ENCODE assay signal across 8 cellular contexts in genomic region chr1:152036316-152037216, GRCh38. TPM values are rescaled to one million over a fixed set of nuclear protein-coding genes. Genes with fewer than 3 reads are reported as not detected.
DNase-seq lines count a peak whose midpoint lies in the region; ATAC-seq and TF ChIP-seq lines count a peak whose summit lies in the region.

S100A11 (minus strand) TSS chr1:152037004; CDS start chr1:152036915, 89 bp downstream.

- H3K9ac ChIP-seq in GM23248: peak within 1 kb of the TSS; percentile 100

- H3K9me2 ChIP-seq in GM23248 (ENCODE audit: insufficient read depth): no peaks in the 10 kb centered on the region

- H3K9me3 ChIP-seq in GM23248 (ENCODE audit: low read depth) (no peaks in the 10 kb centered on the region), left lung (no peaks in the 10 kb centered on the region)

- peak within 1 kb of the TSS; percentile 99 for H3K27ac ChIP-seq in GM23248
- H3K27ac ChIP-seq in left lung: peak within 1 kb of the TSS; percentile 97 to 98

- no peak for TF ChIP-seq CTCF in left lung (IDR thresholded peaks at IDR 0.05)

- H3K4me3 ChIP-seq in GM23248 (peak within 1 kb of the TSS; percentile 100), left lung (peak within 1 kb of the TSS; percentile 65 to 83)

- 1% methylated on average over 43 to 52 of the region's 52 CpGs for WGBS in GM23248 (ENCODE audit: low coverage in 1 of 2, low lambda C conversion rate in 2 of 2, missing lambda C conversion rate in 2 of 2), 2 experiments

- in situ Hi-C loops in GM23248 (cut with MboI): no loop called here

- H3K36me3 ChIP-seq in GM23248 (ENCODE audit: low read depth) (peaks cover 34% of the 10 kb centered on the region), left lung (peaks cover 5 to 28% of the 10 kb centered on the region in 2 donors)

- intact Hi-C loops in left lung (cut with DNase I): no loop called here

- peaks cover 15% of the 10 kb centered on the region for H4K20me1 ChIP-seq in GM23248 (ENCODE audit: insufficient read depth)

- peak; percentile 79 for DNase-seq in COLO829 (ENCODE audit: low spot score)
- peak; percentile 97 for DNase-seq in GM23248
- peak; percentile 67 for DNase-seq in NCI-H2171 (lab: John Stamatoyannopoulos, UW)
- peak; percentile 78 for DNase-seq in activated CD4-positive, alpha-beta T cell treated with anti-CD3 and anti-CD28 coated beads, Interleukin-2, amount 50 U/mL, for 1 hour
- peak; percentile 91 for DNase-seq in dedifferentiated amniotic fluid mesenchymal stem cell (ENCODE audit: extremely low spot score)
- DNase-seq in left lung: peak; percentile 95 to 99
- DNase-seq in stimulated activated CD4-positive, alpha-beta T cell treated with anti-CD3 and anti-CD28 coated beads, Interleukin-4, amount 100 ng/mL, for 24 hours: peak; percentile 83
- DNase-seq in NCI-H1092 (lab: John Stamatoyannopoulos, UW): no peak

- peaks cover 41% of the 10 kb centered on the region for H3K79me2 ChIP-seq in GM23248 (ENCODE audit: insufficient read depth)

- peaks cover 51% of the 10 kb centered on the region for H3F3A ChIP-seq in GM23248 (ENCODE audit: insufficient read depth)

- H3K4me1 ChIP-seq in GM23248 (ENCODE audit: insufficient read depth): peaks cover 23% of the 10 kb centered on the region
- peaks cover 17 to 79% of the 10 kb centered on the region in 2 donors for H3K4me1 ChIP-seq in left lung

- H3K27me3 ChIP-seq in GM23248 (replicated peaks; ENCODE audit: insufficient read depth): no peaks in the 10 kb centered on the region
- H3K27me3 ChIP-seq in left lung: no peaks in the 10 kb centered on the region

- H3K4me2 ChIP-seq in GM23248 (ENCODE audit: unreplicated experiment): peak within 1 kb of the TSS; percentile 100

- peak within 1 kb of the TSS; percentile 96 for H2AFZ ChIP-seq in GM23248

- peak; percentile 91 for ATAC-seq in left lung

RNA-seq across cellular contexts. Expression of gene S100A11, which starts in this region (rescaled TPM):
- total RNA-seq in GM23248 (2014; rRNA removed; shearing (Covaris generic)): 460 and 612 TPM in 2 replicates
- 4,050 and 4,052 TPM in 2 replicates for polyA plus RNA-seq in GM23248 (2016; fragmentation: Nextera tagmentation; extraction: Ambion mirVana)
- 100 to 1,000 TPM; 671 to 868 TPM for total RNA-seq in left lung
